8 cellular contexts compared by ENCODE assay signal in the genomic region with DNA sequence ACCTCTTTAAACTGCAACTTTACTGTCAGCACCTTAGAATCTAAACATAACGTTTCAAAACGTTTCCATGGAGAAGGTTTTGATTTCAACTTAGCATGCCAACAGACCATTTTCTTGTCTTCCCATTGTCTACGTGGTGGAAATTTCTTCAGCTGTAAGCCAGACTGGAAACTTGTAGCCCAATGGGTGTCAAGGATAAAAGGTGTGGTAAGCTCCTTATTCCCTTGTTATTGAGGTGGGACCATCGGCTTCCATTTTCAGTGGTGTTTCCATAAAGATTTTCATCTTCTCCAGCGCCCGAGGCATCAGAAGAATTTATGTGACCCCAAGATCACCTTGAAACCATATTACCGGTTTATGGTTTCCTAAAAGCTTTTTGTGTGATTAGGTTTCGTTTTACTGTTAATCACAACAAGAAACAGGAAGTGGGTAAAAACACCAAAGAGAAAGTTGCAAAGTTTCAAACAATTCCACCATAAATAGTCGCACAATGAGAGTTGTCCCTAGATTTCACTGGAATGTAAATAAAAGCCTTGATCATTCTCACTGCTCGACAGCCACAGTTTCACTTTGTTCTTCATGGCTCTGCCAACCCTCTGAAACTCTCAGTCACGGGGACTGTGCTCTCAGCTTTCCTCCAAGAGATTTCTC.
DNase-seq lines count a peak whose midpoint lies in the region; ATAC-seq, FAIRE-seq and TF ChIP-seq lines count a peak whose summit lies in the region.

No MANE protein-coding gene starts in this region.

- no peak overlapping the region for H3K4me2 ChIP-seq in neuronal stem cell (ENCODE audit: insufficient read depth, low read length, poor library complexity, severe bottlenecking)

- H3K4me1 Mint-ChIP-seq in CD14-positive monocyte = peaks cover 14% of the 10 kb centered on the region

- no peak for DNase-seq in CD14-positive monocyte (ENCODE audit: low spot score)
- DNase-seq in SW480 (ENCODE audit: low spot score) = peak; percentile 35
- no peak for DNase-seq in neuronal stem cell (ENCODE audit: low spot score)
- DNase-seq in NCI-H226 = no peak
- DNase-seq in D721Med (ENCODE audit: insufficient read length, low spot score) = no peak

- FAIRE-seq in D721Med (lab: Jason Lieb, UNC) = no peak

- no peak overlapping the region for H2BK120ac ChIP-seq in neuronal stem cell (ENCODE audit: low read depth, low read length)

- H4K91ac ChIP-seq in neuronal stem cell (ENCODE audit: low read depth, low read length, poor library complexity) = no peak overlapping the region

- peak overlapping the region; percentile 59 for H2AFZ ChIP-seq in neuronal stem cell (ENCODE audit: low read length)

- H2BK5ac ChIP-seq in neuronal stem cell (ENCODE audit: low read length) = no peak overlapping the region

- ATAC-seq in GM19324 (IDR thresholded peaks at IDR 0.05; ENCODE audit: low FRiP score, unreplicated experiment) = peak; percentile 43
- peak; percentile 77 for ATAC-seq in HG03175 (IDR thresholded peaks at IDR 0.05; ENCODE audit: unreplicated experiment)
- peak; percentile 33 for ATAC-seq in esophagus mucosa

- H3K14ac ChIP-seq in neuronal stem cell (ENCODE audit: low read length) = no peak overlapping the region

- H3K4ac ChIP-seq in neuronal stem cell (ENCODE audit: low read length) = no peak overlapping the region

- no peak overlapping the region for H2BK12ac ChIP-seq in neuronal stem cell (ENCODE audit: low read length)

- H3K27ac Mint-ChIP-seq in CD14-positive monocyte = peak overlapping the region; percentile 77 to 92 (median 86)

- H2BK15ac ChIP-seq in neuronal stem cell (ENCODE audit: low read length) = no peak overlapping the region

- H3K27ac ChIP-seq in neuronal stem cell (replicated peaks; ENCODE audit: low read length) = no peak overlapping the region

- no peaks in the 10 kb centered on the region for H3K36me3 Mint-ChIP-seq in CD14-positive monocyte

- peaks cover 0 to 2% of the 10 kb centered on the region in 2 donors for H3K9me3 ChIP-seq in neuronal stem cell (replicated peaks in 1 of 2; ENCODE audit: control insufficient read depth in 2 of 2, insufficient read depth in 1 of 2, low read depth in 1 of 2, low read length in 2 of 2)

- peaks cover 0 to 2% (median 0%) of the 10 kb centered on the region in 3 donors for H3K27me3 Mint-ChIP-seq in CD14-positive monocyte (ENCODE audit: low read depth in 3 of 3)

- no peaks in the 10 kb centered on the region for H3K36me3 ChIP-seq in neuronal stem cell (replicated peaks in 1 of 2; ENCODE audit: control insufficient read depth in 2 of 2, insufficient read depth in 2 of 2, low read length in 2 of 2)

- intact Hi-C loops in CD14-positive monocyte (cut with micrococcal nuclease) = loop anchor here in 1 of 2 donors (10.0 kb wide), 1 partner anchor 370 kb away; a partner anchor contains a TSS

- no peak overlapping the region for H3K23ac ChIP-seq in neuronal stem cell (ENCODE audit: low read depth, low read length, poor library complexity)

- no peaks in the 10 kb centered on the region for H3K79me1 ChIP-seq in neuronal stem cell (ENCODE audit: low read depth, low read length)

- no peaks in the 10 kb centered on the region for H3K9me3 Mint-ChIP-seq in CD14-positive monocyte

- TF ChIP-seq CTCF in CD14-positive monocyte (IDR thresholded peaks at IDR 0.05) = no peak
- no peak for TF ChIP-seq CTCF in D721Med (IDR thresholded peaks at IDR 0.05; ENCODE audit: insufficient read depth, missing control alignments)

- no peak overlapping the region for H3K9ac ChIP-seq in neuronal stem cell (ENCODE audit: low read depth, low read length, poor library complexity)

- H3K4me1 ChIP-seq in neuronal stem cell (ENCODE audit: control insufficient read depth in 2 of 2, insufficient read depth in 1 of 2, low read depth in 1 of 2, low read length in 2 of 2) = peaks cover 0 to 3% of the 10 kb centered on the region in 2 donors

- H3K4me3 Mint-ChIP-seq in CD14-positive monocyte = peak overlapping the region; percentile 76 to 90

- no peak overlapping the region for H3K4me3 ChIP-seq in neuronal stem cell (ENCODE audit: low read length in 2 of 2)

- H3K18ac ChIP-seq in neuronal stem cell (ENCODE audit: low read length) = no peak overlapping the region

- H2AK5ac ChIP-seq in neuronal stem cell (ENCODE audit: low read depth, low read length) = no peak overlapping the region

- WGBS in neuronal stem cell (ENCODE audit: extremely low coverage in 2 of 2, insufficient read length in 2 of 2, insufficient replicate concordance in 1 of 2), 2 donors = no CpG with 5 or more reads among the region's 11 CpGs

- no peaks in the 10 kb centered on the region for H3K27me3 ChIP-seq in neuronal stem cell (ENCODE audit: control insufficient read depth in 3 of 3, insufficient read depth in 3 of 3, low read depth in 1 of 3, low read length in 3 of 3)

- H4K8ac ChIP-seq in neuronal stem cell (ENCODE audit: low read depth, low read length) = no peak overlapping the region
